14 cellular contexts compared by ENCODE assay signal in the genomic region with DNA sequence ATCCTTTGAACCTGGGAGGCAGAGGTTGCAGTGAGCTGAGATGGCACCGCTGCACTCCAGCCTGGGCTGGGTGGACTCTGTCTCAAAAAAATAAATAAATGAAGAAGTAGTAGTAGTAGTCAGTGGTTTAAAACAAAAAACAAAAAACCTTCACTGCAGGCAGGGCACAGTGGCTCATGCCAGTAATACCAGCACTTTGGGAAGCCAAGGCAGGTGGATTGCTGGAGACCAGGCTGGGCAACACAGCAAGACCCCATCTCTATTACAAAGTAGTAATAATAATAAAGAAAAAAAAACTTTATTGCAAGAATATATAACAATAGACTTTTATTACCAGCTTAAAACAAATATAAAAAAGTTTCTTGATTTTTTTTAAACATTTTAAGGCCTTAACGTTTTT.
"Had no signal": no experiment of that assay in that cellular context is flagged by ENCODE, and none has a peak within 500 bp of the region (broad histone marks: within the 10 kb centered on the region; RNA-seq: fewer than 3 reads in every experiment).

No MANE protein-coding gene starts in this region.

- H3K9me3 Mint-ChIP-seq: activated naive CD4-positive, alpha-beta T cell treated with anti-CD3 and anti-CD28 coated beads, Interleukin-2, amount 10 ng/mL, durations not matched to agents 7 days and 5 days had no signal

- H3K4me3 ChIP-seq: colonic mucosa, lung had no signal

- H3K27ac ChIP-seq: colonic mucosa, parathyroid adenoma had no signal

- H3K9me3 ChIP-seq: colonic mucosa had no signal

- DNase-seq: activated CD4-positive, alpha-beta T cell treated with anti-CD3 and anti-CD28 coated beads, Interleukin-2, amount 50 U/mL, for 48 hours; activated CD4-positive, CD25-positive, alpha-beta regulatory T cell treated with anti-CD3 and anti-CD28 coated beads, Interleukin-2, amount 50 U/mL, for 72 hours; activated naive CD4-positive, alpha-beta T cell treated with anti-CD3 and anti-CD28 coated beads, Interleukin-2, amount 10 ng/mL, durations not matched to agents 7 days and 5 days; activated T-cell treated with anti-CD3 and anti-CD28 coated beads, Interleukin-2, amount 50 U/mL, for 1 hour; caudate nucleus; colonic mucosa; foreskin melanocyte; midbrain; stimulated activated CD4-positive, alpha-beta T cell treated with anti-CD3 and anti-CD28 coated beads, Interleukin-12 subunit alpha, Interleukin-12 subunit beta, amount 100 ng/mL, for 4 hours; stimulated activated CD4-positive, alpha-beta T cell treated with anti-CD3 and anti-CD28 coated beads, Interleukin-2, amount 100 ng/mL, for 24 hours; T-helper 9 cell had no signal

- H3K27me3 ChIP-seq: colonic mucosa had no signal

- H3K36me3 ChIP-seq: colonic mucosa had no signal

- H3K4me3 Mint-ChIP-seq: activated naive CD4-positive, alpha-beta T cell treated with anti-CD3 and anti-CD28 coated beads, Interleukin-2, amount 10 ng/mL, durations not matched to agents 7 days and 5 days had no signal

- H3K9ac ChIP-seq: parathyroid adenoma had no signal

- H3K27me3 Mint-ChIP-seq: activated CD8-positive, alpha-beta memory T cell treated with anti-CD3 and anti-CD28 coated beads, Interleukin-2, amount 10 ng/mL, durations not matched to agents 7 days and 5 days; activated naive CD4-positive, alpha-beta T cell treated with anti-CD3 and anti-CD28 coated beads, Interleukin-2, amount 10 ng/mL, durations not matched to agents 7 days and 5 days had no signal
